In genomic region chr15:32878342-32878741, GRCh38 we compare ENCODE assay signal across 31 cellular contexts.
A peak's percentile ranks its signal among the peaks of the same experiment; 100 is the strongest.
DNase-seq lines count a peak whose midpoint lies in the region; ATAC-seq, FAIRE-seq and TF ChIP-seq lines count a peak whose summit lies in the region.
"Had no signal": no experiment of that assay in that cellular context is flagged by ENCODE, and none has a peak within 500 bp of the region (broad histone marks: within the 10 kb centered on the region; RNA-seq: fewer than 3 reads in every experiment).

No MANE protein-coding gene starts in this region.

- H3K4me2 ChIP-seq in endothelial cell of umbilical vein (ENCODE audit: insufficient read depth, low read length) = no peak overlapping the region
- H3K4me2 ChIP-seq: BLaER1 had no signal

- CTCF ChIA-PET in endothelial cell of umbilical vein (lab: Charles Lee) = interaction anchor here (1.0 to 1.8 kb wide), 3 partner anchors 9 to 58 kb away, joined by 5 to 8 read pairs (median 8); no protein-coding TSS in a partner anchor

- dilution Hi-C loops in endothelial cell of umbilical vein (cut with MboI; ENCODE audit: extremely low pct_ligation_motif_present, low sequenced_read_pairs) = no loop called here

- no peaks in the 10 kb centered on the region for H4K20me1 ChIP-seq in endothelial cell of umbilical vein (replicated peaks; ENCODE audit: control insufficient read depth, extremely low read depth, insufficient read depth, low read length)
- H4K20me1 ChIP-seq: BLaER1 had no signal

- H3K9ac ChIP-seq in endothelial cell of umbilical vein (replicated peaks; ENCODE audit: extremely low read depth, insufficient read depth, low read length) (no peak overlapping the region), stomach smooth muscle (ENCODE audit: low read length in 2 of 2) (no peak overlapping the region)
- H3K9ac ChIP-seq: BLaER1 had no signal

- H3K79me2 ChIP-seq in endothelial cell of umbilical vein (ENCODE audit: control insufficient read depth, insufficient read depth, low read length) = no peaks in the 10 kb centered on the region

- peak; percentile 49 for FAIRE-seq in endothelial cell of umbilical vein (lab: Jason Lieb, UNC)
- FAIRE-seq: GM12878, HepG2 had no signal

- H3K36me3 ChIP-seq in endothelial cell of umbilical vein (ENCODE audit: control insufficient read depth in 2 of 2, extremely low read depth in 1 of 2, insufficient read depth in 2 of 2, low read length in 2 of 2) (no peaks in the 10 kb centered on the region), stomach smooth muscle (ENCODE audit: control insufficient read depth in 2 of 2, insufficient read depth in 2 of 2, low read length in 2 of 2) (no peaks in the 10 kb centered on the region)
- H3K36me3 ChIP-seq: BLaER1, HAP-1, pancreas, spleen, tibial nerve had no signal

- H3K4me3 ChIP-seq in endothelial cell of umbilical vein (replicated peaks in 1 of 3; ENCODE audit: insufficient read depth in 1 of 3, low read depth in 1 of 3, low read length in 3 of 3) (no peak overlapping the region), stomach smooth muscle (ENCODE audit: low read length in 2 of 2) (no peak overlapping the region)
- H3K4me3 ChIP-seq: BLaER1, GM12878, HAP-1, pancreas, spleen, tibial nerve had no signal

- H3K9me3 ChIP-seq in endothelial cell of umbilical vein (replicated peaks; ENCODE audit: control insufficient read depth, insufficient read depth, low read length) = no peaks in the 10 kb centered on the region
- no peaks in the 10 kb centered on the region for H3K9me3 ChIP-seq in stomach smooth muscle (ENCODE audit: control insufficient read depth in 2 of 2, low read length in 2 of 2)
- H3K9me3 ChIP-seq: BLaER1, HAP-1, pancreas, spleen, tibial nerve had no signal

- no peak for TF ChIP-seq POLR2A in endothelial cell of umbilical vein (IDR thresholded peaks at IDR 0.05; ENCODE audit: low read depth, low read length)

- peak; percentile 57 for DNase-seq in HT1080 (ENCODE audit: low read depth)
- DNase-seq in endothelial cell of umbilical vein (ENCODE audit: low read depth, low spot score) = peak; percentile 26
- peak; percentile 35 to 65 for DNase-seq in lung microvascular endothelial cell (ENCODE audit: low read depth in 2 of 2)
- no peak for DNase-seq in cardiac septum (ENCODE audit: low spot score)
- no peak for DNase-seq in pons (ENCODE audit: low spot score)
- no peak for DNase-seq in SIG-M5 (lab: John Stamatoyannopoulos, UW)
- DNase-seq: activated B cell treated with CpG ODN at 0.5 μM for 24 hours; activated CD4-positive, alpha-beta T cell treated with anti-CD3 and anti-CD28 coated beads, Interleukin-2, amount 50 U/mL, for 1 hour; activated CD8-positive, alpha-beta memory T cell treated with anti-CD3 and anti-CD28 coated beads, Interleukin-2, amount 10 ng/mL, durations not matched to agents 7 days and 5 days; activated gamma-delta T cell treated with Interleukin-2 at 50 U/mL for 16 hours; activated T-cell treated with anti-CD3 and anti-CD28 coated beads, Interleukin-2, amount 50 U/mL, for 4 hours; central memory CD4-positive, alpha-beta T cell; DMS153; hypothalamus; left colon; MV-4-11; NCI-H446 treated with DMSO at 0.1 percent for 48 hours; NCI-H774; pancreas; right cardiac atrium; RPMI8226; spleen; stimulated activated CD4-positive, alpha-beta T cell treated with anti-CD3 and anti-CD28 coated beads, Interleukin-2, amount 100 ng/mL, for 24 hours; stimulated activated CD8-positive, alpha-beta memory T cell treated with anti-CD3 and anti-CD28 coated beads, Interleukin-4, amount 100 ng/mL, for 48 hours had no signal

- BruUV-seq in endothelial cell of umbilical vein (replicated peaks; lab: Mats Ljungman, UMichigan) = no TSS peak

- H3K4me1 ChIP-seq in endothelial cell of umbilical vein (ENCODE audit: control insufficient read depth, extremely low read depth, insufficient read depth, low read length) (peaks cover 15% of the 10 kb centered on the region), stomach smooth muscle (ENCODE audit: control insufficient read depth, insufficient read depth, low read length) (peaks cover 27% of the 10 kb centered on the region)
- H3K4me1 ChIP-seq: BLaER1, HAP-1, spleen had no signal

- intact Hi-C loops in endothelial cell of umbilical vein (cut with micrococcal nuclease) = no loop called here
- intact Hi-C loops in cardiac septum (cut with DNase I) = loop anchor here (10.0 kb wide), 2 partner anchors 56 to 194 kb away; no protein-coding TSS in a partner anchor

- no peak overlapping the region for H2AFZ ChIP-seq in endothelial cell of umbilical vein (ENCODE audit: low read depth, low read length)

- H3K27ac ChIP-seq in endothelial cell of umbilical vein (ENCODE audit: insufficient read depth, low read depth, low read length) (no peak overlapping the region), stomach smooth muscle (ENCODE audit: low read length) (peak overlapping the region; percentile 69)
- H3K27ac ChIP-seq: BLaER1, pancreas, spleen, tibial nerve had no signal

- no peak for TF ChIP-seq CTCF in endothelial cell of umbilical vein (IDR thresholded peaks at IDR 0.05; ENCODE audit: extremely low read depth in 1 of 2, insufficient read depth in 1 of 2, low read depth in 1 of 2, low read length in 2 of 2)

- H3K9me1 ChIP-seq in endothelial cell of umbilical vein (replicated peaks; ENCODE audit: control insufficient read depth, extremely low read depth, insufficient read depth, low read length) = no peaks in the 10 kb centered on the region

- H3K27me3 ChIP-seq in endothelial cell of umbilical vein (ENCODE audit: control insufficient read depth in 2 of 2, insufficient read depth in 2 of 2, low read length in 2 of 2) = no peaks in the 10 kb centered on the region
- H3K27me3 ChIP-seq in stomach smooth muscle (ENCODE audit: control insufficient read depth in 1 of 2, insufficient read depth in 2 of 2, low read length in 2 of 2) = no peaks in the 10 kb centered on the region
- H3K27me3 ChIP-seq: BLaER1, pancreas, spleen, tibial nerve had no signal

- ATAC-seq in HG03571 (IDR thresholded peaks at IDR 0.05; ENCODE audit: unreplicated experiment) = no peak
- ATAC-seq: activated CD8-positive, alpha-beta memory T cell treated with anti-CD3 and anti-CD28 coated beads, Interleukin-2, amount 10 ng/mL, durations not matched to agents 7 days and 5 days; activated T-cell treated with anti-CD3 and anti-CD28 coated beads, Interleukin-2, amount 50 U/mL, for 4 hours; HepG2; left colon; pancreas had no signal

- POLR2A ChIA-PET in endothelial cell of umbilical vein (lab: Charles Lee) = no interaction called here

TF ChIP-seq in endothelial cell of umbilical vein, 7 proteins besides CTCF, POLR2A, EP300 and RAD21:
- no peak for TF ChIP-seq MYC (IDR thresholded peaks at IDR 0.05; ENCODE audit: low read depth, low read length)
- no peak for TF ChIP-seq FOS (IDR thresholded peaks at IDR 0.05; ENCODE audit: borderline replicate concordance, insufficient read depth, low read length)
- no peak for TF ChIP-seq POLR2AphosphoS5 (IDR thresholded peaks at IDR 0.05; ENCODE audit: insufficient read depth, low read depth, low read length)
- TF ChIP-seq JUN (IDR thresholded peaks at IDR 0.05; ENCODE audit: borderline replicate concordance, insufficient read depth, insufficient read length, low read depth) = no peak
- no peak for TF ChIP-seq GATA2 (IDR thresholded peaks at IDR 0.05; ENCODE audit: insufficient read depth, insufficient read length, low read depth, low read length)
- no peak for TF ChIP-seq MAX (IDR thresholded peaks at IDR 0.05; ENCODE audit: insufficient read depth, insufficient read length)
- TF ChIP-seq EZH2 (IDR thresholded peaks at IDR 0.05; ENCODE audit: borderline replicate concordance, low read depth, low read length, severe bottlenecking) = no peak

Comparison
In these comparisons a context has a peak if more than half of its experiments do, and no peak if none do; other contexts are left out.
1. DNase-seq: peak in HT1080 (single experiment), endothelial cell of umbilical vein (single experiment) and lung microvascular endothelial cell (2 of 2); none in cardiac septum (single experiment), pons (single experiment) and SIG-M5 (single experiment).